9 cellular contexts compared by ENCODE assay signal in the genomic region with DNA sequence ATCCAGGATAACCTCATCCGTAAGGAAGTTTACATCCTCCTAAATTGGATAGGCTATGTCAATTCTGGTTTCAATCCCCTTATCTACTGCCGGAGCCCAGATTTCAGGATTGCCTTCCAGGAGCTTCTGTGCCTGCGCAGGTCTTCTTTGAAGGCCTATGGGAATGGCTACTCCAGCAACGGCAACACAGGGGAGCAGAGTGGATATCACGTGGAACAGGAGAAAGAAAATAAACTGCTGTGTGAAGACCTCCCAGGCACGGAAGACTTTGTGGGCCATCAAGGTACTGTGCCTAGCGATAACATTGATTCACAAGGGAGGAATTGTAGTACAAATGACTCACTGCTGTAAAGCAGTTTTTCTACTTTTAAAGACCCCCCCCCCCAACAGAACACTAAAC. TPM values are rescaled to one million over a fixed set of nuclear protein-coding genes. Genes with fewer than 3 reads are reported as not detected.
DNase-seq lines count a peak whose midpoint lies in the region; ATAC-seq and TF ChIP-seq lines count a peak whose summit lies in the region.
"Had no signal": no experiment of that assay in that cellular context is flagged by ENCODE, and none has a peak within 500 bp of the region (broad histone marks: within the 10 kb centered on the region; RNA-seq: fewer than 3 reads in every experiment).

No MANE protein-coding gene starts in this region.

- peaks cover 4 to 71% (median 32%) of the 10 kb centered on the region in 12 donors for H3K4me1 ChIP-seq in heart left ventricle
- peaks cover 81% of the 10 kb centered on the region for H3K4me1 ChIP-seq in mononuclear cell (ENCODE audit: insufficient read depth, low read length)
- peaks cover 42% of the 10 kb centered on the region for H3K4me1 ChIP-seq in upper lobe of right lung

- ATAC-seq in heart left ventricle (no peak), left cardiac atrium (no peak), upper lobe of right lung (no peak), GM18505 (IDR thresholded peaks at IDR 0.05; ENCODE audit: unreplicated experiment) (no peak)

- H3K4me3 ChIP-seq in heart left ventricle (peak overlapping the region; percentile 55 to 84 (median 62)), astrocyte of the spinal cord (ENCODE audit: low read depth, low read length) (peak overlapping the region; percentile 30), mononuclear cell (ENCODE audit: low read length) (peak overlapping the region; percentile 55), upper lobe of right lung (peak overlapping the region; percentile 60)

- TF ChIP-seq CTCF in heart left ventricle (IDR thresholded peaks at IDR 0.05): no peak
- TF ChIP-seq CTCF in astrocyte of the spinal cord (IDR thresholded peaks at IDR 0.05; ENCODE audit: low read depth, low read length): no peak
- TF ChIP-seq CTCF in upper lobe of right lung (IDR thresholded peaks at IDR 0.05): no peak

- H3K36me3 ChIP-seq in heart left ventricle (no peaks in the 10 kb centered on the region), upper lobe of right lung (no peaks in the 10 kb centered on the region)

- in situ Hi-C loops in astrocyte of the spinal cord (cut with HindIII; ENCODE audit: low sequenced_read_pairs): no loop called here

- H3K9me3 ChIP-seq in heart left ventricle: no peaks in the 10 kb centered on the region
- H3K9me3 ChIP-seq in mononuclear cell (ENCODE audit: low read depth, low read length): no peaks in the 10 kb centered on the region
- no peaks in the 10 kb centered on the region for H3K9me3 ChIP-seq in upper lobe of right lung

- intact Hi-C loops in heart left ventricle (cut with DNase I) (loop anchor here in 9 of 10 donors (2.0 to 10.0 kb wide), 16 partner anchors 37 to 297 kb away; no protein-coding TSS in a partner anchor), left cardiac atrium (cut with DNase I) (loop anchor here (5.0 to 10.0 kb wide), 2 partner anchors 83 to 130 kb away; no protein-coding TSS in a partner anchor), upper lobe of right lung (cut with DNase I) (no loop called here)

- H3K27ac ChIP-seq in heart left ventricle: peak overlapping the region in 11 of 12 donors; percentile 78 to 96 (median 89)
- H3K27ac ChIP-seq in upper lobe of right lung: peak overlapping the region; percentile 93

- TF ChIP-seq POLR2A in heart left ventricle (IDR thresholded peaks at IDR 0.05) (no peak), GM18505 (IDR thresholded peaks at IDR 0.05; ENCODE audit: borderline replicate concordance, extremely low read depth, insufficient read depth, insufficient read length) (no peak)

- 27 to 44% (median 31%) methylated on average over 7 of the region's 7 CpGs for WGBS in heart left ventricle, 4 donors

- H3K27me3 ChIP-seq in heart left ventricle: no peaks in the 10 kb centered on the region
- no peaks in the 10 kb centered on the region for H3K27me3 ChIP-seq in mononuclear cell (ENCODE audit: insufficient read depth, low read length)
- no peaks in the 10 kb centered on the region for H3K27me3 ChIP-seq in upper lobe of right lung

- DNase-seq in heart left ventricle (peak in 1 of 5 donors; percentile 32), left cardiac atrium (no peak), astrocyte of the spinal cord (ENCODE audit: low read depth, low spot score) (peak; percentile 27), upper lobe of right lung (no peak), OCI-M2 (lab: John Stamatoyannopoulos, UW; ENCODE audit: unreplicated experiment) (no peak), COLO668 (lab: John Stamatoyannopoulos, UW; ENCODE audit: unreplicated experiment) (no peak)
- DNase-seq: NCI-H748 treated with DMSO at 0.1 percent for 48 hours had no signal

RNA-seq across cellular contexts. Expression of a gene that starts 1.3 kb away (rescaled TPM):
- 1 to 10 TPM; 3.4 to 8.3 (median 6.2) TPM for total RNA-seq in heart left ventricle
- polyA plus RNA-seq in heart left ventricle: 1 to 10 TPM; 1.8 to 4.4 TPM
- 1 to 10 TPM; 3.3 to 5.8 TPM for total RNA-seq in left cardiac atrium
- 27.5 TPM for total RNA-seq in mononuclear cell
- 28.0 TPM for total RNA-seq in upper lobe of right lung
